In genomic region chr19:31350033-31350692, GRCh38 we compare ENCODE assay signal across 9 cellular contexts. TPM values are rescaled to one million over a fixed set of nuclear protein-coding genes. Genes with fewer than 3 reads are reported as not detected.
A peak's percentile ranks its signal among the peaks of the same experiment; 100 is the strongest.
DNase-seq lines count a peak whose midpoint lies in the region; ATAC-seq and TF ChIP-seq lines count a peak whose summit lies in the region.
"Had no signal": no experiment of that assay in that cellular context is flagged by ENCODE, and none has a peak within 500 bp of the region (broad histone marks: within the 10 kb centered on the region; RNA-seq: fewer than 3 reads in every experiment).

No MANE protein-coding gene starts in this region.

- H3K9me3 ChIP-seq in endodermal cell (ENCODE audit: control insufficient read depth, low read length) (no peaks in the 10 kb centered on the region), muscle layer of duodenum (ENCODE audit: control insufficient read depth in 1 of 2, low read length in 2 of 2) (no peaks in the 10 kb centered on the region)

- H3K9ac ChIP-seq in KMS-11, result peak overlapping the region; percentile 73
- H3K9ac ChIP-seq in endodermal cell (ENCODE audit: extremely low read depth, low read length, poor library complexity, severe bottlenecking), result no peak overlapping the region

- no peaks in the 10 kb centered on the region for H3K36me3 Mint-ChIP-seq in endodermal cell (ENCODE audit: low read depth)

- H4K20me1 ChIP-seq in KMS-11 (ENCODE audit: insufficient read depth), result no peaks in the 10 kb centered on the region

- H3K4me1 ChIP-seq in KMS-11 (ENCODE audit: low read depth, poor library complexity, severe bottlenecking), result peaks cover 3% of the 10 kb centered on the region
- H3K4me1 ChIP-seq in endodermal cell (ENCODE audit: control insufficient read depth, insufficient read depth, low read length), result peaks cover 4% of the 10 kb centered on the region
- peaks cover 0 to 29% of the 10 kb centered on the region in 2 donors for H3K4me1 ChIP-seq in muscle layer of duodenum (ENCODE audit: control insufficient read depth in 1 of 2, insufficient read depth in 2 of 2, low read length in 2 of 2)

- ATAC-seq in HG02970 (IDR thresholded peaks at IDR 0.05; ENCODE audit: low FRiP score, unreplicated experiment), result no peak

- peak overlapping the region; percentile 71 for H3K4me3 Mint-ChIP-seq in endodermal cell

- H3K27ac ChIP-seq in KMS-11, result peak overlapping the region; percentile 30; the same call in 1 of the 2 replicates
- H3K27ac ChIP-seq in endodermal cell (ENCODE audit: low read depth, low read length), result no peak overlapping the region
- no peak overlapping the region for H3K27ac ChIP-seq in muscle layer of duodenum (ENCODE audit: low read length)

- peak overlapping the region; percentile 93 for H2AFZ ChIP-seq in KMS-11 (ENCODE audit: low read depth)

- no peaks in the 10 kb centered on the region; the same call in 1 of the 2 replicates for H3K79me2 ChIP-seq in KMS-11 (ENCODE audit: insufficient read depth, low read depth)

- H3K27me3 ChIP-seq in KMS-11 (ENCODE audit: insufficient read depth, low read depth) (no peaks in the 10 kb centered on the region), endodermal cell (ENCODE audit: control insufficient read depth, insufficient read depth, low read length, poor library complexity, severe bottlenecking) (peaks cover 84% of the 10 kb centered on the region), muscle layer of duodenum (ENCODE audit: low read depth, low read length) (peaks cover 9% of the 10 kb centered on the region)

- peaks cover 80% of the 10 kb centered on the region for H3K27me3 Mint-ChIP-seq in endodermal cell (ENCODE audit: insufficient read depth)

- H3K36me3 ChIP-seq in KMS-11 (ENCODE audit: insufficient read depth) (no peaks in the 10 kb centered on the region), endodermal cell (ENCODE audit: control insufficient read depth, insufficient read depth, low read length) (no peaks in the 10 kb centered on the region), muscle layer of duodenum (ENCODE audit: control insufficient read depth in 1 of 2, insufficient read depth in 2 of 2, low read length in 2 of 2) (no peaks in the 10 kb centered on the region)

- H3K27ac Mint-ChIP-seq in endodermal cell, result no peak overlapping the region

- 0% methylated on average over 58 of the region's 61 CpGs; no CpG with 5 or more reads in 1 of the 2 experiments for WGBS in endodermal cell (ENCODE audit: insufficient coverage in 1 of 2, insufficient read length in 1 of 2), 2 experiments

- H3K4me2 ChIP-seq in KMS-11, result peak overlapping the region; percentile 54; the same call in 1 of the 2 replicates

- TF ChIP-seq CTCF in KMS-11 (conservative IDR thresholded peaks at IDR 0.05; ENCODE audit: low read depth, low read length) (no peak), endodermal cell (conservative IDR thresholded peaks at IDR 0.05) (no peak)

- no peaks in the 10 kb centered on the region for H3K9me3 Mint-ChIP-seq in endodermal cell
- H3K9me3 Mint-ChIP-seq: stimulated activated naive CD8-positive, alpha-beta T cell treated with anti-CD3 and anti-CD28 coated beads, Interleukin-15, Interleukin-2, amounts not matched to agents 100 ng/mL and 50 ng/mL, for 24 hours had no signal

- DNase-seq in AG08395 (ENCODE audit: low spot score) (peak; percentile 44), endodermal cell (no peak), T-helper 9 cell (no peak), NCI-H1417 (lab: John Stamatoyannopoulos, UW) (no peak), NCI-H146 (lab: John Stamatoyannopoulos, UW) (no peak)

- no peak overlapping the region for H3K4me3 ChIP-seq in KMS-11 (IDR thresholded peaks at IDR 0.05; ENCODE audit: insufficient read depth, low read depth, low read length)
- peak overlapping the region; percentile 73 for H3K4me3 ChIP-seq in endodermal cell (ENCODE audit: low read length)
- H3K4me3 ChIP-seq in muscle layer of duodenum (ENCODE audit: low read depth in 1 of 2, low read length in 2 of 2), result peak overlapping the region; percentile 46 to 91

- H3K4me1 Mint-ChIP-seq in endodermal cell, result peaks cover 42% of the 10 kb centered on the region

RNA-seq across cellular contexts. Expression of gene TSHZ3, which starts 0.9 kb away (rescaled TPM):
- total RNA-seq in endodermal cell, result 1 to 10 TPM in 1 of 2 donors, under 1 TPM in 1; 0.84 to 2.1 TPM
- polyA plus RNA-seq in endodermal cell (2013, experiment 1 of 2), result 10.0 TPM
- polyA plus RNA-seq in endodermal cell (2013, experiment 2 of 2), result 8.6 TPM
